12 cellular contexts compared by ENCODE assay signal in the genomic region with DNA sequence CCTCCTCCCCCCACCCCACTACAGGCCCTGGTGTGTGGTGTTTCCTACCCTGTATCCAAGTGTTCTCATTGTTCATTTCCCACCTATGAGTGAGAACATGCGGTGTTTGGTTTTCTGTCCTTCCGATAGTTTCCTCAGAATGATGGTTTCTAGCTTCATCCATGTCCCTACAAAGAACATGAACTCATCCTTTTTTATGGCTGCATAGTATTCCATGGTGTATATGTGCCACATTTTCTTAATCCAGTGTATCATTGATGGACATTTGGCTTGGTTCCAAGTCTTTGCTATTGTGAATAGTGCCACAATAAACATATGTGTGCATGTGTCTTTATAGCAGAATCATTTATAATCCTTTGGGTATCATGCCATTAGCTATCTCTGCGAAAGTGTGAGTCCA. TPM values are rescaled to one million over a fixed set of nuclear protein-coding genes. Genes with fewer than 3 reads are reported as not detected.
"Had no signal": no experiment of that assay in that cellular context is flagged by ENCODE, and none has a peak within 500 bp of the region (broad histone marks: within the 10 kb centered on the region; RNA-seq: fewer than 3 reads in every experiment).

No MANE protein-coding gene starts in this region.

RNA-seq across cellular contexts. Expression of gene OPN5, which starts 36.6 kb away (rescaled TPM):
- total RNA-seq: OCI-LY7, PC-3, PC-9, Peyer's patch, Right ventricle myocardium inferior, Right ventricle myocardium superior, RPMI7951, SJCRH30, SJSA1, SK-MEL-5, T-cell had no signal
- polyA plus RNA-seq: SK-N-SH had no signal

RNA-seq across cellular contexts. Expression of gene ADGRF4, which starts 46.9 kb away (rescaled TPM):
- total RNA-seq: OCI-LY7, Right ventricle myocardium inferior, Right ventricle myocardium superior, SJCRH30, SJSA1, T-cell had no signal
- polyA plus RNA-seq: SK-N-SH had no signal
